In the genomic region with DNA sequence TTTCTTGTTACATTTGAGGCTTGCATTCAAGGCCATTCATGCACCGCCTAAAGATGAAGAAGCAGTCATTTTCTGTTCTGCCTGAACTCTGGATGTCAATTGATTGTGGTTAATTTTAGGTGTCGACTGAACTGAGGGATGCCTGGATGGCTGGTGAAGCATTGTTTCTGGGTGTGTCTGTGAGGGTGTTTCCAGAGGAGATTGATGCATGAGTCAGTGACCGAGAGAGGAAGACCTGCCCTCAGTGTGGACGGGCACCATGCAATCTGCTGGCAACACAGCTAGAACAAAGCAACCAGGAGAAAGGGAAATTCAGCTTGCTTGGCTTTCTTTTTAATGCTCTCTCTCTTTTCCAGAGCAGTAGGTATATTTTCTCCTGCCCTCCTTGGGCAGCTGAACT, we compare ENCODE assay signal across 2 cellular contexts.
TF ChIP-seq lines count a peak whose summit lies in the region.

No MANE protein-coding gene starts in this region.

TF ChIP-seq in IMR-90, 13 proteins besides CTCF, POLR2A, EP300 and RAD21:
- TF ChIP-seq, protein P1, sequence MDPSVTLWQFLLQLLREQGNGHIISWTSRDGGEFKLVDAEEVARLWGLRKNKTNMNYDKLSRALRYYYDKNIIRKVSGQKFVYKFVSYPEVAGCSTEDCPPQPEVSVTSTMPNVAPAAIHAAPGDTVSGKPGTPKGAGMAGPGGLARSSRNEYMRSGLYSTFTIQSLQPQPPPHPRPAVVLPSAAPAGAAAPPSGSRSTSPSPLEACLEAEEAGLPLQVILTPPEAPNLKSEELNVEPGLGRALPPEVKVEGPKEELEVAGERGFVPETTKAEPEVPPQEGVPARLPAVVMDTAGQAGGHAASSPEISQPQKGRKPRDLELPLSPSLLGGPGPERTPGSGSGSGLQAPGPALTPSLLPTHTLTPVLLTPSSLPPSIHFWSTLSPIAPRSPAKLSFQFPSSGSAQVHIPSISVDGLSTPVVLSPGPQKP (IDR thresholded peaks at IDR 0.05; ENCODE audit: borderline replicate concordance, low read depth, low read length) = no peak
- TF ChIP-seq MAFK (IDR thresholded peaks at IDR 0.05; ENCODE audit: low read depth, low read length) (no peak), CEBPB (IDR thresholded peaks at IDR 0.05; ENCODE audit: low read depth, low read length) (no peak), RFX5 (IDR thresholded peaks at IDR 0.05; ENCODE audit: low read depth, low read length) (no peak), NFE2L2 (IDR thresholded peaks at IDR 0.05; ENCODE audit: low read depth, low read length) (no peak), FOS (IDR thresholded peaks at IDR 0.05; ENCODE audit: low read depth, low read length) (no peak), SMC3 (IDR thresholded peaks at IDR 0.05; ENCODE audit: low read depth, low read length) (no peak), MAZ (IDR thresholded peaks at IDR 0.05; ENCODE audit: borderline replicate concordance, low read depth, low read length) (no peak), RCOR1 (IDR thresholded peaks at IDR 0.05; ENCODE audit: insufficient replicate concordance, low read length) (no peak)
- TF ChIP-seq, protein P2, sequence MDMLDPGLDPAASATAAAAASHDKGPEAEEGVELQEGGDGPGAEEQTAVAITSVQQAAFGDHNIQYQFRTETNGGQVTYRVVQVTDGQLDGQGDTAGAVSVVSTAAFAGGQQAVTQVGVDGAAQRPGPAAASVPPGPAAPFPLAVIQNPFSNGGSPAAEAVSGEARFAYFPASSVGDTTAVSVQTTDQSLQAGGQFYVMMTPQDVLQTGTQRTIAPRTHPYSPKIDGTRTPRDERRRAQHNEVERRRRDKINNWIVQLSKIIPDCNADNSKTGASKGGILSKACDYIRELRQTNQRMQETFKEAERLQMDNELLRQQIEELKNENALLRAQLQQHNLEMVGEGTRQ (IDR thresholded peaks at IDR 0.05; ENCODE audit: low read depth, low read length) = no peak

TF ChIP-seq in HEK293T, 16 proteins besides CTCF, POLR2A, EP300 and RAD21 (continued from another document):
- TF ChIP-seq ARNT (IDR thresholded peaks at IDR 0.05) = no peak
- TF ChIP-seq ELF4 (IDR thresholded peaks at IDR 0.05) = no peak
- TF ChIP-seq L3MBTL2 (conservative IDR thresholded peaks at IDR 0.05) = no peak
- no peak for TF ChIP-seq LEF1 (IDR thresholded peaks at IDR 0.05; ENCODE audit: borderline replicate concordance)
- TF ChIP-seq HDGF (IDR thresholded peaks at IDR 0.05; ENCODE audit: borderline replicate concordance) = no peak
- no peak for TF ChIP-seq ZNF384 (IDR thresholded peaks at IDR 0.05)
- TF ChIP-seq CTBP1 (IDR thresholded peaks at IDR 0.05; ENCODE audit: borderline replicate concordance) = no peak
- TF ChIP-seq FOXM1 (IDR thresholded peaks at IDR 0.05; ENCODE audit: borderline replicate concordance) = no peak
- no peak for TF ChIP-seq SUZ12 (IDR thresholded peaks at IDR 0.05)
- TF ChIP-seq SP1 (IDR thresholded peaks at IDR 0.05) = no peak
- no peak for TF ChIP-seq FOXA1 (IDR thresholded peaks at IDR 0.05)
- TF ChIP-seq BHLHE40 (IDR thresholded peaks at IDR 0.05; ENCODE audit: borderline replicate concordance) = no peak
- no peak for TF ChIP-seq TARDBP (IDR thresholded peaks at IDR 0.05)
